In the genomic region with DNA sequence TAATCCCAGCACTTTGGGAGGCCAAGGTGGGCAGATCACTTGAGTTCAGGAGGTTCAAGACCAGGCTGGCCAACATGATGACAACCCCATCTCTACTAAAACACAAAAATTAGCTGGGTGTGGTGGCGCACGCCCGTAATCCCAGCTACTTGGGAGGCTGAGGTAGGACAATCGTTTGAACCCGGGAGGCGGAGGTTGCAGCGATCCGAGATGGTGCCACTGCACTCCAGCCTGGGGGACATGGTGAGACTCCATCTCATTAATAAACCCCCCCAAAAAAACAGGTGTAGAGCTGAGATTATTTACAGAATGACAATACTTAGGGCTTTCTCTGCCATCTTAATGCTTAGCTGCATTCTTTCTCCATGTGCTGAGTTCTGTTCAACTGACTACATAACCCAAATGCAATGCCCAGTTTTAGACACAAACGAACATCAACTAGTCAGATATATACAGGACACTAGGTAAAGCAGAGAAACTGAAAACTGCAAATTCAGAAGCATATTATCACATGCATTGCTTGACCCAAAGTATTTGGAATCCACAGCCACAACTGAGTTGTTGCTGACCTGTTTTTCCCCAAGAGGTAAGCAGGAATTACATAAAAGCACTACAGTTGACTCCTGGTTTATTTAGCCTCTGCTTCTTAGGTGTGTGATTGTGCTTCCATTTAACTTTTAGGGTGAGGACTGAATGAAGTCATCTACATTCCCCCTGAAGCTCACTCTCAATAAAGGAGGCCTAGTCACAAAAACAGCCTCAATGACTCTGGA, we compare ENCODE assay signal across 1 cellular context.
TF ChIP-seq lines count a peak whose summit lies in the region.

No MANE protein-coding gene starts in this region.

TF ChIP-seq in K562, 482 proteins besides CTCF, POLR2A, EP300 and RAD21 (continued from another document):
- no peak for TF ChIP-seq TSHZ1 (CRISPR knock-in tag; IDR thresholded peaks at IDR 0.05)
TF ChIP-seq in K562: peak in this region for 15.
